ENCODE assay signal across 1 cellular context in the genomic region with DNA sequence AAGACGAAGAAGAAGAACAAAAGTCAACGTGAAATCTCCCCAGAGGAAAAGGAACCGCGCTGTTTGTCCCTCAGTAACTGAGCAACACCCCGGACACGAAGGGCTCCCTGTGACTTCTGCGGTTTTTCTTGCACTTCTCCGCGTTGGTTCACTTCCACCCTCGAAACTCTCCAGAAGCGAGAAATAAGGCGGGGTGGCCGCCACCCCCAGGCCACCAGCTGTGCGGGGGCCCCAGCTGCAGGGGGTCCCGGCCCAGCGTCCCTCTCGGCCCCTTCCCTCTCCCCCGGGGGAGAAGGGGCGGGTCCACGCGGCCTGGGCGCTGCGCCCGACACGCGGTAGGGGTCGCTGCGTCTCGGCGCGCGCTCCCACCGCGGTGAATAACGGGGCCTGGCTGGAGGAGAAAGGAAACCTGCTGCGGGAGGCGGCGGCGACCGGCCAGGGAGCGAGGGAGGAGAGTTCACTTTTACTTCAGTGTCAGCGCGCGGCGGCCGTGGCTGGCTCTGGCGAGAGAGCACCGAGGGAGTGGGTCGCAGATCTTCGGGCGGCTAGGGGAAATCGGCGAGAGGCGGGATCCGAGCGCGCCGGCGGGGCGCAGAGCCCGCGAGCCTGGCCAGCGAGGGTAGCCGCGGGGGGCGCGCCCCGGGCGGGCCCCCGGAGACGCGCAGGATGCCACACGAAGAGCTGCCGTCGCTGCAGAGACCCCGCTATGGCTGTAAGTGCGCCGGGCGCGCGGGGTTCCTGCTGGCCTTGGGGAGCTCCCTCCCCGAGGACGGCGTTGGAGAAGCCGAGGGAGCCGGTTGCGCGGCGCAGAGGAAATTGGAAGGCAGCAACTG.
TF ChIP-seq lines count a peak whose summit lies in the region.

A gene with protein sequence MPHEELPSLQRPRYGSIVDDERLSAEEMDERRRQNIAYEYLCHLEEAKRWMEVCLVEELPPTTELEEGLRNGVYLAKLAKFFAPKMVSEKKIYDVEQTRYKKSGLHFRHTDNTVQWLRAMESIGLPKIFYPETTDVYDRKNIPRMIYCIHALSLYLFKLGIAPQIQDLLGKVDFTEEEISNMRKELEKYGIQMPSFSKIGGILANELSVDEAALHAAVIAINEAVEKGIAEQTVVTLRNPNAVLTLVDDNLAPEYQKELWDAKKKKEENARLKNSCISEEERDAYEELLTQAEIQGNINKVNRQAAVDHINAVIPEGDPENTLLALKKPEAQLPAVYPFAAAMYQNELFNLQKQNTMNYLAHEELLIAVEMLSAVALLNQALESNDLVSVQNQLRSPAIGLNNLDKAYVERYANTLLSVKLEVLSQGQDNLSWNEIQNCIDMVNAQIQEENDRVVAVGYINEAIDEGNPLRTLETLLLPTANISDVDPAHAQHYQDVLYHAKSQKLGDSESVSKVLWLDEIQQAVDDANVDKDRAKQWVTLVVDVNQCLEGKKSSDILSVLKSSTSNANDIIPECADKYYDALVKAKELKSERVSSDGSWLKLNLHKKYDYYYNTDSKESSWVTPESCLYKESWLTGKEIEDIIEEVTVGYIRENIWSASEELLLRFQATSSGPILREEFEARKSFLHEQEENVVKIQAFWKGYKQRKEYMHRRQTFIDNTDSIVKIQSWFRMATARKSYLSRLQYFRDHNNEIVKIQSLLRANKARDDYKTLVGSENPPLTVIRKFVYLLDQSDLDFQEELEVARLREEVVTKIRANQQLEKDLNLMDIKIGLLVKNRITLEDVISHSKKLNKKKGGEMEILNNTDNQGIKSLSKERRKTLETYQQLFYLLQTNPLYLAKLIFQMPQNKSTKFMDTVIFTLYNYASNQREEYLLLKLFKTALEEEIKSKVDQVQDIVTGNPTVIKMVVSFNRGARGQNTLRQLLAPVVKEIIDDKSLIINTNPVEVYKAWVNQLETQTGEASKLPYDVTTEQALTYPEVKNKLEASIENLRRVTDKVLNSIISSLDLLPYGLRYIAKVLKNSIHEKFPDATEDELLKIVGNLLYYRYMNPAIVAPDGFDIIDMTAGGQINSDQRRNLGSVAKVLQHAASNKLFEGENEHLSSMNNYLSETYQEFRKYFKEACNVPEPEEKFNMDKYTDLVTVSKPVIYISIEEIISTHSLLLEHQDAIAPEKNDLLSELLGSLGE (N-terminal part only) (plus strand): TSS at position 406 of the 833 bp plus-strand sequence. CDS start 261 bp downstream, at position 667.

TF ChIP-seq in GM12878, 131 proteins besides CTCF, POLR2A, EP300 and RAD21 (continued from another document and continues in another):
- TF ChIP-seq, protein P1, sequence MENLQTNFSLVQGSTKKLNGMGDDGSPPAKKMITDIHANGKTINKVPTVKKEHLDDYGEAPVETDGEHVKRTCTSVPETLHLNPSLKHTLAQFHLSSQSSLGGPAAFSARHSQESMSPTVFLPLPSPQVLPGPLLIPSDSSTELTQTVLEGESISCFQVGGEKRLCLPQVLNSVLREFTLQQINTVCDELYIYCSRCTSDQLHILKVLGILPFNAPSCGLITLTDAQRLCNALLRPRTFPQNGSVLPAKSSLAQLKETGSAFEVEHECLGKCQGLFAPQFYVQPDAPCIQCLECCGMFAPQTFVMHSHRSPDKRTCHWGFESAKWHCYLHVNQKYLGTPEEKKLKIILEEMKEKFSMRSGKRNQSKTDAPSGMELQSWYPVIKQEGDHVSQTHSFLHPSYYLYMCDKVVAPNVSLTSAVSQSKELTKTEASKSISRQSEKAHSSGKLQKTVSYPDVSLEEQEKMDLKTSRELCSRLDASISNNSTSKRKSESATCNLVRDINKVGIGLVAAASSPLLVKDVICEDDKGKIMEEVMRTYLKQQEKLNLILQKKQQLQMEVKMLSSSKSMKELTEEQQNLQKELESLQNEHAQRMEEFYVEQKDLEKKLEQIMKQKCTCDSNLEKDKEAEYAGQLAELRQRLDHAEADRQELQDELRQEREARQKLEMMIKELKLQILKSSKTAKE (IDR thresholded peaks at IDR 0.05; ENCODE audit: low read depth, poor library complexity, severe bottlenecking): peak; percentile 62
- TF ChIP-seq IRF5 (IDR thresholded peaks at IDR 0.05; ENCODE audit: borderline replicate concordance): peak; percentile 38; the same call in 1 of the 2 replicates
- peak; percentile 68 for TF ChIP-seq BACH1 (IDR thresholded peaks at IDR 0.05; ENCODE audit: borderline replicate concordance)
- TF ChIP-seq SMAD5 (IDR thresholded peaks at IDR 0.05; ENCODE audit: low read depth): no peak
- TF ChIP-seq ZBTB40 (IDR thresholded peaks at IDR 0.05; ENCODE audit: borderline replicate concordance): no peak
- TF ChIP-seq, protein P2, sequence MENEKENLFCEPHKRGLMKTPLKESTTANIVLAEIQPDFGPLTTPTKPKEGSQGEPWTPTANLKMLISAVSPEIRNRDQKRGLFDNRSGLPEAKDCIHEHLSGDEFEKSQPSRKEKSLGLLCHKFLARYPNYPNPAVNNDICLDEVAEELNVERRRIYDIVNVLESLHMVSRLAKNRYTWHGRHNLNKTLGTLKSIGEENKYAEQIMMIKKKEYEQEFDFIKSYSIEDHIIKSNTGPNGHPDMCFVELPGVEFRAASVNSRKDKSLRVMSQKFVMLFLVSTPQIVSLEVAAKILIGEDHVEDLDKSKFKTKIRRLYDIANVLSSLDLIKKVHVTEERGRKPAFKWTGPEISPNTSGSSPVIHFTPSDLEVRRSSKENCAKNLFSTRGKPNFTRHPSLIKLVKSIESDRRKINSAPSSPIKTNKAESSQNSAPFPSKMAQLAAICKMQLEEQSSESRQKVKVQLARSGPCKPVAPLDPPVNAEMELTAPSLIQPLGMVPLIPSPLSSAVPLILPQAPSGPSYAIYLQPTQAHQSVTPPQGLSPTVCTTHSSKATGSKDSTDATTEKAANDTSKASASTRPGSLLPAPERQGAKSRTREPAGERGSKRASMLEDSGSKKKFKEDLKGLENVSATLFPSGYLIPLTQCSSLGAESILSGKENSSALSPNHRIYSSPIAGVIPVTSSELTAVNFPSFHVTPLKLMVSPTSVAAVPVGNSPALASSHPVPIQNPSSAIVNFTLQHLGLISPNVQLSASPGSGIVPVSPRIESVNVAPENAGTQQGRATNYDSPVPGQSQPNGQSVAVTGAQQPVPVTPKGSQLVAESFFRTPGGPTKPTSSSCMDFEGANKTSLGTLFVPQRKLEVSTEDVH (IDR thresholded peaks at IDR 0.05; ENCODE audit: low read depth, partially characterized antibody): no peak
- peak; percentile 49 for TF ChIP-seq RELA (IDR thresholded peaks at IDR 0.05; ENCODE audit: borderline replicate concordance, partially characterized antibody)
- TF ChIP-seq SUPT20H (IDR thresholded peaks at IDR 0.05; ENCODE audit: borderline replicate concordance, control insufficient read depth, low read depth, low read length): no peak
- TF ChIP-seq SRF (IDR thresholded peaks at IDR 0.05; ENCODE audit: low read depth in 2 of 2, low read length in 2 of 2): no peak
- no peak for TF ChIP-seq JUND (IDR thresholded peaks at IDR 0.05; ENCODE audit: low read depth, low read length)
- TF ChIP-seq TCF7 (IDR thresholded peaks at IDR 0.05; ENCODE audit: borderline replicate concordance): no peak
- TF ChIP-seq WRNIP1 (IDR thresholded peaks at IDR 0.05; ENCODE audit: borderline replicate concordance, low read depth, low read length): no peak
- no peak for TF ChIP-seq MEF2A (IDR thresholded peaks at IDR 0.05; ENCODE audit: insufficient read depth, low read depth, low read length)
- TF ChIP-seq, protein P3, sequence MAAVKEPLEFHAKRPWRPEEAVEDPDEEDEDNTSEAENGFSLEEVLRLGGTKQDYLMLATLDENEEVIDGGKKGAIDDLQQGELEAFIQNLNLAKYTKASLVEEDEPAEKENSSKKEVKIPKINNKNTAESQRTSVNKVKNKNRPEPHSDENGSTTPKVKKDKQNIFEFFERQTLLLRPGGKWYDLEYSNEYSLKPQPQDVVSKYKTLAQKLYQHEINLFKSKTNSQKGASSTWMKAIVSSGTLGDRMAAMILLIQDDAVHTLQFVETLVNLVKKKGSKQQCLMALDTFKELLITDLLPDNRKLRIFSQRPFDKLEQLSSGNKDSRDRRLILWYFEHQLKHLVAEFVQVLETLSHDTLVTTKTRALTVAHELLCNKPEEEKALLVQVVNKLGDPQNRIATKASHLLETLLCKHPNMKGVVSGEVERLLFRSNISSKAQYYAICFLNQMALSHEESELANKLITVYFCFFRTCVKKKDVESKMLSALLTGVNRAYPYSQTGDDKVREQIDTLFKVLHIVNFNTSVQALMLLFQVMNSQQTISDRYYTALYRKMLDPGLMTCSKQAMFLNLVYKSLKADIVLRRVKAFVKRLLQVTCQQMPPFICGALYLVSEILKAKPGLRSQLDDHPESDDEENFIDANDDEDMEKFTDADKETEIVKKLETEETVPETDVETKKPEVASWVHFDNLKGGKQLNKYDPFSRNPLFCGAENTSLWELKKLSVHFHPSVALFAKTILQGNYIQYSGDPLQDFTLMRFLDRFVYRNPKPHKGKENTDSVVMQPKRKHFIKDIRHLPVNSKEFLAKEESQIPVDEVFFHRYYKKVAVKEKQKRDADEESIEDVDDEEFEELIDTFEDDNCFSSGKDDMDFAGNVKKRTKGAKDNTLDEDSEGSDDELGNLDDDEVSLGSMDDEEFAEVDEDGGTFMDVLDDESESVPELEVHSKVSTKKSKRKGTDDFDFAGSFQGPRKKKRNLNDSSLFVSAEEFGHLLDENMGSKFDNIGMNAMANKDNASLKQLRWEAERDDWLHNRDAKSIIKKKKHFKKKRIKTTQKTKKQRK (IDR thresholded peaks at IDR 0.05; ENCODE audit: low read depth, low read length): no peak
- no peak for TF ChIP-seq PRDM15 (CRISPR knock-in tag; IDR thresholded peaks at IDR 0.05)
- TF ChIP-seq SP1 (IDR thresholded peaks at IDR 0.05; ENCODE audit: low read depth, low read length): peak; percentile 34
- TF ChIP-seq, protein P4, sequence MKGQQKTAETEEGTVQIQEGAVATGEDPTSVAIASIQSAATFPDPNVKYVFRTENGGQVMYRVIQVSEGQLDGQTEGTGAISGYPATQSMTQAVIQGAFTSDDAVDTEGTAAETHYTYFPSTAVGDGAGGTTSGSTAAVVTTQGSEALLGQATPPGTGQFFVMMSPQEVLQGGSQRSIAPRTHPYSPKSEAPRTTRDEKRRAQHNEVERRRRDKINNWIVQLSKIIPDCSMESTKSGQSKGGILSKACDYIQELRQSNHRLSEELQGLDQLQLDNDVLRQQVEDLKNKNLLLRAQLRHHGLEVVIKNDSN (IDR thresholded peaks at IDR 0.05; ENCODE audit: borderline replicate concordance, extremely low read length, insufficient read depth, low read depth, low read length): peak; percentile 6
- TF ChIP-seq KAT2A (conservative IDR thresholded peaks at IDR 0.05; ENCODE audit: control insufficient read depth, low read depth, low read length): no peak
- TF ChIP-seq RB1 (IDR thresholded peaks at IDR 0.05; ENCODE audit: borderline replicate concordance): peak; percentile 97
- TF ChIP-seq MTA2 (IDR thresholded peaks at IDR 0.05; ENCODE audit: low read depth): peak; percentile 72; the same call in 1 of the 2 replicates
- peak; percentile 79 for TF ChIP-seq EED (IDR thresholded peaks at IDR 0.05; ENCODE audit: low read depth)
- TF ChIP-seq NR2C2 (IDR thresholded peaks at IDR 0.05; ENCODE audit: borderline replicate concordance, control insufficient read depth, insufficient read length, low read depth): no peak
- no peak for TF ChIP-seq RFX5 (IDR thresholded peaks at IDR 0.05; ENCODE audit: low read depth, low read length)
